In the genomic region with DNA sequence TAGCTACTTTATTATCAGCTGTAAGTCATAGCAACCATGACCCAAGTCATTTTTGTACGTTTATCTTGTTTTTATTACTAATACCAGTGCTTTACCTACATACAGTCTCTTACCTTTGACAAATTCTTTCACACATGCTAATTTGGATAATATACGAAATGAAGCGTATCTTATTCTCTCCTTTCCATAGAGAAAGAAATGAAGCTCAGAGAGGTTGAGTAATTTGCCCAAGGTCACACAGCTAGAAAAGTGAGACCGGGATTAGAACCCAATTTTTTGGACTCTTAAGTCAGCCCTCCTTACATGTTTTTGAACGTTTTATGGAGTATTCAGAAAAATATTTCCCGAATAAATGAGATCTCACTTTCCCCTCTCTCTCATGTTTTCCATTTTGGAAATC, we compare ENCODE assay signal across 3 cellular contexts.
A peak's percentile ranks its signal among the peaks of the same experiment; 100 is the strongest.
TF ChIP-seq lines count a peak whose summit lies in the region.

No MANE protein-coding gene starts in this region.

TF ChIP-seq in A549, 52 proteins besides CTCF, POLR2A, EP300 and RAD21:
- TF ChIP-seq ZFP36 (IDR thresholded peaks at IDR 0.05; ENCODE audit: borderline replicate concordance, partially characterized antibody) (peak; percentile 10), EHF (CRISPR knock-in tag; IDR thresholded peaks at IDR 0.05) (no peak)

TF ChIP-seq in HEK293, 187 proteins besides CTCF, POLR2A, EP300 and RAD21 (continued from another document):
- no peak for TF ChIP-seq ZFP41 (tag by site-specific recombination; IDR thresholded peaks at IDR 0.05; ENCODE audit: borderline replicate concordance)
- peak; percentile 82; the same call in 1 of the 2 replicates for TF ChIP-seq ZNF768 (tag by site-specific recombination; IDR thresholded peaks at IDR 0.05)
- no peak for TF ChIP-seq ZNF530 (tag by site-specific recombination; IDR thresholded peaks at IDR 0.05; ENCODE audit: low read depth)
TF ChIP-seq in HEK293: peak in this region for 1.

TF ChIP-seq in H1, 55 proteins besides CTCF, POLR2A, EP300 and RAD21 (continued from another document):
- TF ChIP-seq CEBPB (IDR thresholded peaks at IDR 0.05; ENCODE audit: low read depth, low read length): no peak
- TF ChIP-seq TCF12 (IDR thresholded peaks at IDR 0.05; ENCODE audit: low read depth, low read length): no peak
- no peak for TF ChIP-seq SRF (IDR thresholded peaks at IDR 0.05; ENCODE audit: low read depth, low read length)
- no peak for TF ChIP-seq ASH2L (IDR thresholded peaks at IDR 0.05; ENCODE audit: low read length)
- no peak for TF ChIP-seq SIN3A (conservative IDR thresholded peaks at IDR 0.05 in 1 of 2, IDR thresholded peaks at IDR 0.05 in 1 of 2; ENCODE audit: low read depth in 1 of 2, low read length in 2 of 2)
